In the genomic region with DNA sequence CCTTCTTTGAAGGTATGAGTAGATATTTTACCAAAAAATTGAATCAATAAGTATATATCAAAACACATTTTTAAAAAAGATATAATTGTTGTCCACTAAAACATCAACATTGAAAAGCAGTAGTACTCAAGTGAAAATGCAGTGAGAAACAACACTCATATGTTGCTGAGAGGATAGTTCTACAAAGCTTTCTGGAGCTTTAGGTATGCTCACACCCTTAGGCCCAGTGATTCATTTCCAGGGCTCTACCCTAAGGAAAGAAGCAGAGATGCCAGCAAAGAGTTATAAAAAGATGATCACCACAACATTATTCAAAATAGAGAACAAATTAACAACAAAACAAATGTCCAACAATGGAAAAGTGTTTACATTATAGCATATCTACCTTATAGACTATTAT, we compare ENCODE assay signal across 13 cellular contexts.
"Had no signal": no experiment of that assay in that cellular context is flagged by ENCODE, and none has a peak within 500 bp of the region (broad histone marks: within the 10 kb centered on the region; RNA-seq: fewer than 3 reads in every experiment).

No MANE protein-coding gene starts in this region.

- H2AFZ ChIP-seq: parathyroid adenoma had no signal

- H3K27ac ChIP-seq: parathyroid adenoma, tibial nerve, uterus had no signal

- H3K9me3 ChIP-seq: tibial nerve, uterus had no signal

- DNase-seq: activated CD4-positive, alpha-beta memory T cell treated with anti-CD3 and anti-CD28 coated beads for 36 hours; activated naive CD4-positive, alpha-beta T cell treated with anti-CD3 and anti-CD28 coated beads, Interleukin-2, amount 50 U/mL, for 16 hours; activated T-cell treated with anti-CD3 and anti-CD28 coated beads, Interleukin-2, amount 50 U/mL, for 24 hours; caudate nucleus; mesenchymal stem cell; naive thymus-derived CD8-positive, alpha-beta T cell; stimulated activated naive CD4-positive, alpha-beta T cell; T-helper 9 cell; uterus had no signal

- H3K27me3 ChIP-seq: tibial nerve, uterus had no signal

- H3K4me3 ChIP-seq: tibial nerve, uterus had no signal

- H3K79me2 ChIP-seq: parathyroid adenoma had no signal

- H3K9ac ChIP-seq: parathyroid adenoma had no signal

- H3K36me3 ChIP-seq: tibial nerve, uterus had no signal

- H3K4me1 ChIP-seq: parathyroid adenoma, tibial nerve, uterus had no signal

- ATAC-seq: activated CD4-positive, CD25-positive, alpha-beta regulatory T cell treated with anti-CD3 and anti-CD28 coated beads, Interleukin-2, amount 50 U/mL, for 24 hours; esophagus mucosa; naive thymus-derived CD8-positive, alpha-beta T cell had no signal
